In genomic region chr6:24640166-24640565, GRCh38 we compare ENCODE assay signal across 30 cellular contexts. TPM values are rescaled to one million over a fixed set of nuclear protein-coding genes. Genes with fewer than 3 reads are reported as not detected.
"Had no signal": no experiment of that assay in that cellular context is flagged by ENCODE, and none has a peak within 500 bp of the region (broad histone marks: within the 10 kb centered on the region; RNA-seq: fewer than 3 reads in every experiment).

No MANE protein-coding gene starts in this region.

- H3K27ac ChIP-seq: neural progenitor cell, ovary, parathyroid adenoma, psoas muscle, right lobe of liver, sigmoid colon, stomach, thoracic aorta, thyroid gland, tibial nerve, upper lobe of right lung, uterus had no signal

- H3K27ac Mint-ChIP-seq: natural killer cell; nephron; neural progenitor cell; progenitor cell of endocrine pancreas; stimulated activated effector memory CD8-positive, alpha-beta T cell treated with anti-CD3 and anti-CD28 coated beads, Interleukin-12 subunit alpha, Interleukin-12 subunit beta, amount 100 ng/mL, for 72 hours; stimulated activated naive B cell treated with anti-CD40 and anti-IgM and Interleukin-4, amounts not matched to agents 10 μg/mL and 1 μg/mL and 100 μg/mL, for 72 hours; stimulated activated naive CD8-positive, alpha-beta T cell treated with anti-CD3 and anti-CD28 coated beads, Interleukin-15, Interleukin-2, amounts not matched to agents 100 ng/mL and 50 ng/mL, for 24 hours; type B pancreatic cell had no signal

- H3K4me1 ChIP-seq: neural progenitor cell, parathyroid adenoma, psoas muscle, right lobe of liver, thyroid gland, upper lobe of right lung had no signal

- DNase-seq: natural killer cell; occipital lobe; ovary; posterior cingulate gyrus; psoas muscle; right cardiac atrium; right lobe of liver; sigmoid colon; small intestine; stimulated activated CD4-positive, alpha-beta T cell treated with anti-CD3 and anti-CD28 coated beads, Interleukin-15, amount 100 ng/mL, for 24 hours; stimulated activated CD4-positive, alpha-beta T cell treated with anti-CD3 and anti-CD28 coated beads, Interleukin-2, amount 100 ng/mL, for 24 hours; stimulated activated CD4-positive, alpha-beta T cell treated with anti-CD3 and anti-CD28 coated beads, Interleukin-2, amount 100 ng/mL, for 48 hours; stimulated activated CD4-positive, alpha-beta T cell treated with anti-CD3 and anti-CD28 coated beads, Interleukin-4, amount 100 ng/mL, for 24 hours; stimulated activated naive B cell treated with anti-CD40 and anti-IgM and Interleukin-4, amounts not matched to agents 10 μg/mL and 1 μg/mL and 100 μg/mL, for 72 hours; stimulated activated naive CD4-positive, alpha-beta T cell treated with Interleukin-2 at 50 U/mL for 16 hours; stomach; thyroid gland; upper lobe of right lung; uterus had no signal

- H3K36me3 Mint-ChIP-seq: natural killer cell; neural progenitor cell; stimulated activated effector memory CD8-positive, alpha-beta T cell treated with anti-CD3 and anti-CD28 coated beads, Interleukin-12 subunit alpha, Interleukin-12 subunit beta, amount 100 ng/mL, for 72 hours; stimulated activated naive B cell treated with anti-CD40 and anti-IgM and Interleukin-4, amounts not matched to agents 10 μg/mL and 1 μg/mL and 100 μg/mL, for 72 hours; type B pancreatic cell had no signal

- H3K9me3 Mint-ChIP-seq: natural killer cell; stimulated activated effector memory CD8-positive, alpha-beta T cell treated with anti-CD3 and anti-CD28 coated beads, Interleukin-12 subunit alpha, Interleukin-12 subunit beta, amount 100 ng/mL, for 72 hours; stimulated activated naive B cell treated with anti-CD40 and anti-IgM and Interleukin-4, amounts not matched to agents 10 μg/mL and 1 μg/mL and 100 μg/mL, for 72 hours; stimulated activated naive CD8-positive, alpha-beta T cell treated with anti-CD3 and anti-CD28 coated beads, Interleukin-15, Interleukin-2, amounts not matched to agents 100 ng/mL and 50 ng/mL, for 24 hours had no signal

- H3K79me2 ChIP-seq: parathyroid adenoma had no signal

- H2AFZ ChIP-seq: neural progenitor cell, parathyroid adenoma had no signal

- H3K4me3 ChIP-seq: neural progenitor cell, ovary, psoas muscle, right lobe of liver, sigmoid colon, stomach, thoracic aorta, thyroid gland, tibial nerve, upper lobe of right lung, uterus had no signal

- H3K4me3 Mint-ChIP-seq: natural killer cell; nephron; neural progenitor cell; stimulated activated effector memory CD8-positive, alpha-beta T cell treated with anti-CD3 and anti-CD28 coated beads, Interleukin-12 subunit alpha, Interleukin-12 subunit beta, amount 100 ng/mL, for 72 hours; stimulated activated naive B cell treated with anti-CD40 and anti-IgM and Interleukin-4, amounts not matched to agents 10 μg/mL and 1 μg/mL and 100 μg/mL, for 72 hours; stimulated activated naive CD8-positive, alpha-beta T cell treated with anti-CD3 and anti-CD28 coated beads, Interleukin-15, Interleukin-2, amounts not matched to agents 100 ng/mL and 50 ng/mL, for 24 hours; type B pancreatic cell had no signal

- H3K27me3 ChIP-seq: ovary, right lobe of liver, thyroid gland had no signal

- H3K9me3 ChIP-seq: ovary, right lobe of liver, thoracic aorta, thyroid gland, upper lobe of right lung, uterus had no signal

- H3K36me3 ChIP-seq: neural progenitor cell, ovary, right lobe of liver, sigmoid colon, stomach, thoracic aorta, thyroid gland, tibial nerve, upper lobe of right lung, uterus had no signal

- H3K9ac ChIP-seq: neural progenitor cell, parathyroid adenoma had no signal

- H3K4me2 ChIP-seq: neural progenitor cell had no signal

- ATAC-seq: natural killer cell; psoas muscle; right cardiac atrium; right lobe of liver; stimulated activated effector memory CD8-positive, alpha-beta T cell treated with anti-CD3 and anti-CD28 coated beads, Interleukin-12 subunit alpha, Interleukin-12 subunit beta, amount 100 ng/mL, for 72 hours; stimulated activated naive B cell treated with anti-CD40 and anti-IgM and Interleukin-4, amounts not matched to agents 10 μg/mL and 1 μg/mL and 100 μg/mL, for 72 hours; upper lobe of right lung had no signal

RNA-seq across cellular contexts. Expression of gene KIAA0319, which starts 5.8 kb away (rescaled TPM):
- total RNA-seq: renal cortical epithelial cell, skeletal muscle tissue, thoracic aorta had no signal
- polyA plus RNA-seq: right cardiac atrium had no signal
